30 cellular contexts compared by ENCODE assay signal in the genomic region with DNA sequence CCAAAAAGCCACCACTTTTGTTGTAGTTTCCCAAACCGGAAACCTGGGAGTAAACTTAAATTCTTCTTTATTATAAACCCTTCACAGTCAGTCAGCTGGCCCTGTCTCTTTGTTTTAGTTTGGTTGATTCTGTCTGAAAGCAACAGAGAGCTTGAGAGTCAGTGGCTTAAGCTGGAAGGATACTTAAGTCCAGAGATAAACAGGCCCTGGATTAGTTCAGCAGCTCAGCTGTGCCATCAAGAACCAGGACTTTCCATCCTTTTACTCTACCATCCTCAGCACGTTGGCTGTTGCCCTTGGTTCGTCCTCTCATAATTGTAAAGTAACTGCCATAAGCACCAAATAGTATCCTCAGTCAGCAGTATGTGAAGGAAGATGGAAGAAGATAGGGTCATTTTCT. TPM values are rescaled to one million over a fixed set of nuclear protein-coding genes. Genes with fewer than 3 reads are reported as not detected.
DNase-seq lines count a peak whose midpoint lies in the region; ATAC-seq and TF ChIP-seq lines count a peak whose summit lies in the region.
"Had no signal": no experiment of that assay in that cellular context is flagged by ENCODE, and none has a peak within 500 bp of the region (broad histone marks: within the 10 kb centered on the region; RNA-seq: fewer than 3 reads in every experiment).

No MANE protein-coding gene starts in this region.

- no peak overlapping the region for H2AFZ ChIP-seq in mammary epithelial cell (ENCODE audit: low read depth, low read length)

- 92% methylated on average over 3 of the region's 3 CpGs for WGBS in mammary epithelial cell (ENCODE audit: low coverage, missing lambda C conversion rate)
- 61 to 81% (median 80%) methylated on average over 3 of the region's 3 CpGs for WGBS in stomach, 5 donors
- 77 to 78% methylated on average over 3 of the region's 3 CpGs for WGBS in esophagus squamous epithelium, 2 donors

- H3K4me3 Mint-ChIP-seq in MCF 10A (ENCODE audit: unreplicated experiment) = no peak overlapping the region
- H3K4me3 Mint-ChIP-seq: activated naive CD8-positive, alpha-beta T cell; CD4-positive, alpha-beta memory T cell; memory B cell had no signal

- no peaks in the 10 kb centered on the region for H3K27me3 ChIP-seq in mammary epithelial cell (ENCODE audit: insufficient read depth, low read length)
- H3K27me3 ChIP-seq in WERI-Rb-1 (ENCODE audit: insufficient read depth, low read depth, severe bottlenecking) = no peaks in the 10 kb centered on the region
- no peaks in the 10 kb centered on the region for H3K27me3 ChIP-seq in left lung
- H3K27me3 ChIP-seq in stomach = no peaks in the 10 kb centered on the region
- H3K27me3 ChIP-seq in upper lobe of right lung = no peaks in the 10 kb centered on the region
- no peaks in the 10 kb centered on the region for H3K27me3 ChIP-seq in foreskin keratinocyte
- no peaks in the 10 kb centered on the region for H3K27me3 ChIP-seq in esophagus squamous epithelium
- H3K27me3 ChIP-seq: neutrophil, spleen had no signal

- no peak overlapping the region for H3K9ac ChIP-seq in mammary epithelial cell (ENCODE audit: insufficient read depth, low read length)

- BruUV-seq in MCF 10A (replicated peaks; lab: Mats Ljungman, UMichigan) (no TSS peak), mammary epithelial cell (replicated peaks; lab: Mats Ljungman, UMichigan) (no TSS peak)

- peaks cover 84% of the 10 kb centered on the region for H3K79me2 ChIP-seq in mammary epithelial cell (ENCODE audit: insufficient read depth, low read length)

- in situ Hi-C loops in mammary epithelial cell (cut with MboI; ENCODE audit: low sequenced_read_pairs in 2 of 2) = loop anchor here in 1 of 2 donors (25.0 kb wide), 1 partner anchor 305 kb away; a partner anchor contains a TSS

- peaks cover 11% of the 10 kb centered on the region for H3K4me1 ChIP-seq in mammary epithelial cell (ENCODE audit: insufficient read depth, low read length)
- H3K4me1 ChIP-seq in left lung = peaks cover 26 to 56% of the 10 kb centered on the region in 2 donors
- peaks cover 44 to 72% (median 61%) of the 10 kb centered on the region in 4 donors for H3K4me1 ChIP-seq in stomach
- H3K4me1 ChIP-seq in upper lobe of right lung = peaks cover 38% of the 10 kb centered on the region
- H3K4me1 ChIP-seq in foreskin keratinocyte = peaks cover 8% of the 10 kb centered on the region
- H3K4me1 ChIP-seq in esophagus squamous epithelium = peaks cover 0 to 54% (median 17%) of the 10 kb centered on the region in 3 donors

- H3K9me3 ChIP-seq in mammary epithelial cell (replicated peaks; ENCODE audit: insufficient read depth, low read length) (no peaks in the 10 kb centered on the region), WERI-Rb-1 (ENCODE audit: severe bottlenecking) (no peaks in the 10 kb centered on the region), left lung (no peaks in the 10 kb centered on the region), stomach (no peaks in the 10 kb centered on the region), upper lobe of right lung (no peaks in the 10 kb centered on the region), esophagus squamous epithelium (no peaks in the 10 kb centered on the region)
- H3K9me3 ChIP-seq: neutrophil, prostate gland, thoracic aorta had no signal

- H3K4me2 ChIP-seq in mammary epithelial cell (ENCODE audit: insufficient read depth, low read depth, low read length) = no peak overlapping the region

- intact Hi-C loops in MCF 10A (cut with micrococcal nuclease) = loop anchor here (10.0 kb wide), 1 partner anchor 383 kb away; no protein-coding TSS in a partner anchor
- intact Hi-C loops in mammary epithelial cell (cut with micrococcal nuclease) = no loop called here
- intact Hi-C loops in left lung (cut with DNase I) = no loop called here
- intact Hi-C loops in stomach (cut with DNase I; ENCODE audit: low total_unique reads) = no loop called here
- intact Hi-C loops in upper lobe of right lung (cut with DNase I) = no loop called here
- intact Hi-C loops in esophagus squamous epithelium (cut with DNase I) = no loop called here

- H3K4me1 Mint-ChIP-seq in MCF 10A (ENCODE audit: insufficient read depth, unreplicated experiment) = peaks cover 30% of the 10 kb centered on the region

- H3K27me3 Mint-ChIP-seq in MCF 10A (ENCODE audit: insufficient read depth, unreplicated experiment) = no peaks in the 10 kb centered on the region
- H3K27me3 Mint-ChIP-seq: activated naive CD8-positive, alpha-beta T cell; CD4-positive, alpha-beta memory T cell; memory B cell had no signal

- no peak for DNase-seq in MCF 10A (ENCODE audit: unreplicated experiment)
- DNase-seq in mammary epithelial cell = no peak
- DNase-seq in WERI-Rb-1 = peak; percentile 63
- no peak for DNase-seq in left lung
- no peak for DNase-seq in stomach
- no peak for DNase-seq in upper lobe of right lung
- no peak for DNase-seq in foreskin keratinocyte
- no peak for DNase-seq in esophagus squamous epithelium (lab: John Stamatoyannopoulos, UW)
- DNase-seq: 8988T; activated CD4-positive, alpha-beta T cell treated with anti-CD3 and anti-CD28 coated beads, Interleukin-2, amount 50 U/mL, for 4 hours; activated CD8-positive, alpha-beta memory T cell treated with anti-CD3 and anti-CD28 coated beads, Interleukin-2, amount 50 U/mL, for 48 hours; CD4-positive, alpha-beta memory T cell; erythroblast; HCEC 1CT; islet precursor cell; NCI-H1092 treated with DMSO at 0.1 percent for 48 hours; NCI-H2029; NCI-H69; RPMI8226; spleen; stimulated activated CD4-positive, alpha-beta T cell treated with anti-CD3 and anti-CD28 coated beads, Interleukin-4, amount 100 ng/mL, for 1 hour; stimulated activated naive CD4-positive, alpha-beta T cell; T-helper 2 cell had no signal

- peak overlapping the region; percentile 62 for H3K27ac Mint-ChIP-seq in MCF 10A (ENCODE audit: low read depth, unreplicated experiment)
- H3K27ac Mint-ChIP-seq: activated naive CD8-positive, alpha-beta T cell; memory B cell had no signal

- no peak for TF ChIP-seq CTCF in MCF 10A (IDR thresholded peaks at IDR 0.05; ENCODE audit: unreplicated experiment)
- TF ChIP-seq CTCF in mammary epithelial cell (conservative IDR thresholded peaks at IDR 0.05 in 1 of 2, IDR thresholded peaks at IDR 0.05 in 1 of 2; ENCODE audit: extremely low read depth in 1 of 2, insufficient read depth in 1 of 2, low read depth in 1 of 2, low read length in 2 of 2) = no peak
- no peak for TF ChIP-seq CTCF in WERI-Rb-1 (IDR thresholded peaks at IDR 0.05; ENCODE audit: low read depth, low read length)
- no peak for TF ChIP-seq CTCF in left lung (IDR thresholded peaks at IDR 0.05)
- no peak for TF ChIP-seq CTCF in stomach (IDR thresholded peaks at IDR 0.05)
- TF ChIP-seq CTCF in upper lobe of right lung (IDR thresholded peaks at IDR 0.05) = no peak
- no peak for TF ChIP-seq CTCF in foreskin keratinocyte (conservative IDR thresholded peaks at IDR 0.05)
- TF ChIP-seq CTCF in esophagus squamous epithelium (IDR thresholded peaks at IDR 0.05) = no peak

- H3K36me3 ChIP-seq in mammary epithelial cell (ENCODE audit: insufficient read depth, low read length) = peaks cover 8% of the 10 kb centered on the region
- H3K36me3 ChIP-seq in WERI-Rb-1 = peaks cover 40% of the 10 kb centered on the region
- peaks cover 0 to 13% of the 10 kb centered on the region in 2 donors for H3K36me3 ChIP-seq in left lung
- peaks cover 0 to 5% (median 2%) of the 10 kb centered on the region in 4 donors for H3K36me3 ChIP-seq in stomach
- H3K36me3 ChIP-seq in upper lobe of right lung = no peaks in the 10 kb centered on the region
- peaks cover 0 to 25% (median 0%) of the 10 kb centered on the region in 3 donors for H3K36me3 ChIP-seq in esophagus squamous epithelium
- H3K36me3 ChIP-seq: neutrophil, prostate gland, thoracic aorta had no signal

- peaks cover 30% of the 10 kb centered on the region for H3K36me3 Mint-ChIP-seq in MCF 10A (ENCODE audit: insufficient read depth, unreplicated experiment)

- H3K27ac ChIP-seq in mammary epithelial cell (ENCODE audit: insufficient read depth, low read depth, low read length) (no peak overlapping the region), WERI-Rb-1 (peak overlapping the region; percentile 76), left lung (peak overlapping the region; percentile 48 to 51), stomach (peak overlapping the region; percentile 23 to 97 (median 60)), upper lobe of right lung (no peak overlapping the region), foreskin keratinocyte (no peak overlapping the region), esophagus squamous epithelium (no peak overlapping the region)
- H3K27ac ChIP-seq: neutrophil, prostate gland, SK-N-MC, spleen, VCaP had no signal

- H3K9me3 Mint-ChIP-seq in MCF 10A (ENCODE audit: unreplicated experiment) = no peaks in the 10 kb centered on the region
- H3K9me3 Mint-ChIP-seq: CD4-positive, alpha-beta memory T cell; memory B cell had no signal

- POLR2A ChIA-PET in MCF 10A (lab: Yijun Ruan, JAX) = interaction anchor here (0.6 to 7.2 kb wide), 2 partner anchors 62 to 178 kb away, joined by 3 to 82 read pairs; partner anchors contain the start of gene COX20

- no peaks in the 10 kb centered on the region for H4K20me1 ChIP-seq in mammary epithelial cell (ENCODE audit: insufficient read depth, low read length)

- no peak for TF ChIP-seq EP300 in stomach (IDR thresholded peaks at IDR 0.05)

- TF ChIP-seq POLR2A in stomach (IDR thresholded peaks at IDR 0.05) (no peak), esophagus squamous epithelium (IDR thresholded peaks at IDR 0.05) (no peak)

- no peak overlapping the region for H3K4me3 ChIP-seq in mammary epithelial cell (replicated peaks in 1 of 3; ENCODE audit: insufficient read depth in 1 of 3, low read depth in 2 of 3, low read length in 3 of 3)
- H3K4me3 ChIP-seq in WERI-Rb-1 (ENCODE audit: low read depth, low read length) = no peak overlapping the region
- no peak overlapping the region for H3K4me3 ChIP-seq in left lung
- H3K4me3 ChIP-seq in stomach = no peak overlapping the region
- no peak overlapping the region for H3K4me3 ChIP-seq in upper lobe of right lung
- no peak overlapping the region for H3K4me3 ChIP-seq in esophagus squamous epithelium
- H3K4me3 ChIP-seq: prostate gland, SK-N-MC, spleen, thoracic aorta had no signal

- no peak for ATAC-seq in left lung
- no peak for ATAC-seq in upper lobe of right lung
- ATAC-seq in foreskin keratinocyte = no peak

- dilution Hi-C loops in mammary epithelial cell (cut with HindIII; ENCODE audit: low sequenced_read_pairs) = no loop called here

- CTCF ChIA-PET in MCF 10A (lab: Yijun Ruan, JAX) = interaction anchor here (0.9 to 1.8 kb wide), 3 partner anchors 18 to 53 kb away, joined by 3 to 6 read pairs (median 4); no protein-coding TSS in a partner anchor
- CTCF ChIA-PET in mammary epithelial cell (lab: Charles Lee; ENCODE audit: low non-redundant PET) = no interaction called here

RNA-seq across cellular contexts. Expression of gene DESI2, which starts 4.5 kb away (rescaled TPM):
- total RNA-seq in MCF 10A (2022) (99.0 and 101 TPM in 2 replicates), mammary epithelial cell (10 to 100 TPM; 38.5 to 63.3 TPM), left lung (10 to 100 TPM; 48.3 to 50.7 TPM), stomach (10 to 100 TPM in 3 of 5 donors, 1 to 10 TPM in 2; 3.5 to 74.7 (median 15.6) TPM), upper lobe of right lung (53.1 TPM), foreskin keratinocyte (47.8 TPM in 2 replicates), esophagus squamous epithelium (10 to 100 TPM; 18.8 to 32.0 (median 30.4) TPM)
- polyA plus RNA-seq in mammary epithelial cell (16.8 TPM), stomach (10 to 100 TPM in 2 of 3 donors, 1 to 10 TPM in 1; 9.8 to 29.2 (median 22.4) TPM), foreskin keratinocyte (18.1 and 20.7 TPM in 2 replicates)
- polyA minus RNA-seq in mammary epithelial cell = 27.2 TPM

Comparison
In these comparisons a context has a peak if more than half of its experiments do, and no peak if none do; other contexts are left out.
1. H3K27ac ChIP-seq: peak in WERI-Rb-1 (single experiment), left lung (2 of 2) and stomach (5 of 5); none in mammary epithelial cell (single experiment), upper lobe of right lung (single experiment), foreskin keratinocyte (single experiment) and esophagus squamous epithelium (0 of 4).